ENCODE assay signal across 9 cellular contexts in genomic region chr14:49770212-49770817, GRCh38. TPM values are rescaled to one million over a fixed set of nuclear protein-coding genes. Genes with fewer than 3 reads are reported as not detected.
DNase-seq lines count a peak whose midpoint lies in the region; ATAC-seq, FAIRE-seq and TF ChIP-seq lines count a peak whose summit lies in the region.
"Had no signal": no experiment of that assay in that cellular context is flagged by ENCODE, and none has a peak within 500 bp of the region (broad histone marks: within the 10 kb centered on the region; RNA-seq: fewer than 3 reads in every experiment).

No MANE protein-coding gene starts in this region.

- 0 out of 5 replicates have a peak, but pooled peaks cover 0 to 3% of the 10 kb centered on the region in 2 experiments for H3K9me3 Mint-ChIP-seq in H9
- H3K9me3 Mint-ChIP-seq in activated naive CD8-positive, alpha-beta T cell treated with anti-CD3 and anti-CD28 coated beads, Interleukin-2, amount 50 U/mL, for 24 hours: no peaks in the 10 kb centered on the region

- FAIRE-seq in HepG2 (lab: Jason Lieb, UNC): peak; percentile 97
- FAIRE-seq: GM18507 had no signal

- H3K4me2 ChIP-seq in H9 (ENCODE audit: insufficient read depth, insufficient read length, low read length) (no peak overlapping the region), HepG2 (ENCODE audit: low read depth, low read length) (peak overlapping the region; percentile 99)

- H3K56ac ChIP-seq in H9 (ENCODE audit: insufficient read length, low read depth, low read length): no peak overlapping the region

- peaks cover under 1 to 15% (median 14%) of the 10 kb centered on the region in 3 experiments; a peak in 6 of 7 replicates for H3K36me3 Mint-ChIP-seq in H9 (ENCODE audit: insufficient read depth in 1 of 3, low read depth in 3 of 3)
- peaks cover 2% of the 10 kb centered on the region for H3K36me3 Mint-ChIP-seq in activated naive CD8-positive, alpha-beta T cell treated with anti-CD3 and anti-CD28 coated beads, Interleukin-2, amount 50 U/mL, for 24 hours (ENCODE audit: low read depth)

- H3K27ac ChIP-seq in 22Rv1 (peak overlapping the region; percentile 99), H9 (ENCODE audit: insufficient read length, low read depth, low read length) (no peak overlapping the region), HepG2 (ENCODE audit: extremely low read length, insufficient read depth, low read length) (peak overlapping the region; percentile 99), uterus (no peak overlapping the region)

- H4K20me1 ChIP-seq in H9 (ENCODE audit: control insufficient read depth, insufficient read depth, insufficient read length) (no peaks in the 10 kb centered on the region), HepG2 (ENCODE audit: insufficient read depth, low read length) (no peaks in the 10 kb centered on the region)

- H3K18ac ChIP-seq in H9 (ENCODE audit: insufficient read length, low read depth, low read length): no peak overlapping the region

- peaks cover 18% of the 10 kb centered on the region for H3K23me2 ChIP-seq in H9 (ENCODE audit: insufficient read length, low read depth, low read length, poor library complexity, severe bottlenecking)

- peaks cover 5% of the 10 kb centered on the region; the same call in 1 of the 2 replicates for H3K79me2 ChIP-seq in H9 (ENCODE audit: insufficient read depth, low read length)
- peaks cover 41% of the 10 kb centered on the region for H3K79me2 ChIP-seq in HepG2 (ENCODE audit: insufficient read depth, low read length)

- H3K9ac ChIP-seq in H9 (ENCODE audit: extremely low read depth, insufficient read length, low read length): no peak overlapping the region
- peak overlapping the region; percentile 98 for H3K9ac ChIP-seq in HepG2 (ENCODE audit: insufficient read depth, low read depth, low read length)

- no peak for TF ChIP-seq RAD21 in HepG2 (CRISPR knock-in tag; IDR thresholded peaks at IDR 0.05)

- peak overlapping the region in 1 of 3 experiments; percentile 32; a peak in 1 of 7 replicates for H3K27ac Mint-ChIP-seq in H9
- peak overlapping the region; percentile 49 for H3K27ac Mint-ChIP-seq in activated naive CD8-positive, alpha-beta T cell treated with anti-CD3 and anti-CD28 coated beads, Interleukin-2, amount 50 U/mL, for 24 hours

- no peaks in the 10 kb centered on the region for H3K79me1 ChIP-seq in H9 (ENCODE audit: insufficient read depth, low read depth, low read length, poor library complexity, severe bottlenecking)

- H3K9me3 ChIP-seq in H9 (ENCODE audit: control insufficient read depth, low read depth, low read length) (no peaks in the 10 kb centered on the region), HepG2 (ENCODE audit: low read length) (no peaks in the 10 kb centered on the region), uterus (no peaks in the 10 kb centered on the region)

- ATAC-seq in activated naive CD8-positive, alpha-beta T cell treated with anti-CD3 and anti-CD28 coated beads, Interleukin-2, amount 50 U/mL, for 24 hours: no peak
- ATAC-seq in HepG2: peak; percentile 73
- ATAC-seq in HG03469 (IDR thresholded peaks at IDR 0.05; ENCODE audit: unreplicated experiment): no peak

- TF ChIP-seq CTCF in 22Rv1 (IDR thresholded peaks at IDR 0.05) (no peak), H9 (conservative IDR thresholded peaks at IDR 0.05) (no peak), HepG2 (CRISPR knock-in tag; IDR thresholded peaks at IDR 0.05) (no peak), lower leg skin (IDR thresholded peaks at IDR 0.05) (no peak), uterus (IDR thresholded peaks at IDR 0.05) (no peak)

- no CpG with 5 or more reads among the region's 4 CpGs for WGBS in H9 (ENCODE audit: extremely low coverage, insufficient read length, low lambda C conversion rate)
- 2% methylated on average over 4 of the region's 4 CpGs for WGBS in HepG2 (ENCODE audit: low lambda C conversion rate)
- WGBS in lower leg skin, 2 donors: 70 to 73% methylated on average over 4 of the region's 4 CpGs

- TF ChIP-seq POLR2A in HepG2 (IDR thresholded peaks at IDR 0.05; ENCODE audit: insufficient read depth in 1 of 2, low read depth in 2 of 2, low read length in 2 of 2) (peak; percentile 86 to 94), lower leg skin (IDR thresholded peaks at IDR 0.05) (no peak), uterus (IDR thresholded peaks at IDR 0.05) (no peak)

- H3K27me3 ChIP-seq in H9 (ENCODE audit: insufficient read depth, low read length): no peaks in the 10 kb centered on the region
- no peaks in the 10 kb centered on the region; a peak in 1 of 5 replicates for H3K27me3 ChIP-seq in HepG2 (ENCODE audit: control insufficient read depth in 1 of 2, insufficient read depth in 2 of 2, low read length in 2 of 2)
- H3K27me3 ChIP-seq in uterus: no peaks in the 10 kb centered on the region

- H3K27me3 Mint-ChIP-seq in H9 (ENCODE audit: low read depth): no peaks in the 10 kb centered on the region
- H3K27me3 Mint-ChIP-seq in activated naive CD8-positive, alpha-beta T cell treated with anti-CD3 and anti-CD28 coated beads, Interleukin-2, amount 50 U/mL, for 24 hours: no peaks in the 10 kb centered on the region

- peaks cover 25% of the 10 kb centered on the region in 2 experiments for H3K4me1 Mint-ChIP-seq in H9
- H3K4me1 Mint-ChIP-seq in activated naive CD8-positive, alpha-beta T cell treated with anti-CD3 and anti-CD28 coated beads, Interleukin-2, amount 50 U/mL, for 24 hours: peaks cover 32% of the 10 kb centered on the region

- H4K8ac ChIP-seq in H9 (replicated peaks; ENCODE audit: insufficient read length, low read depth, low read length): no peak overlapping the region

- BruUV-seq in HepG2 (replicated peaks; lab: Mats Ljungman, UMichigan): no TSS peak

- TF ChIP-seq EP300 in HepG2 (IDR thresholded peaks at IDR 0.05; ENCODE audit: low read depth in 2 of 2, low read length in 2 of 2): peak; percentile 51 to 93; a peak in 3 of 4 replicates
- TF ChIP-seq EP300 in HepG2 (CRISPR knock-in tag; IDR thresholded peaks at IDR 0.05; ENCODE audit: borderline replicate concordance): peak; percentile 80

- H2BK120ac ChIP-seq in H9 (ENCODE audit: low read depth, low read length, poor library complexity, severe bottlenecking): no peak overlapping the region

- H3K4me3 ChIP-seq in HepG2 (replicated peaks in 1 of 3; ENCODE audit: insufficient read depth in 1 of 3, low read depth in 2 of 3, low read length in 3 of 3): peak overlapping the region; percentile 76 to 99 (median 94)
- H3K4me3 ChIP-seq in lower leg skin (ENCODE audit: low read depth, poor library complexity, severe bottlenecking): no peak overlapping the region
- H3K4me3 ChIP-seq in uterus: peak overlapping the region in 1 of 2 donors; percentile 93

- H3K36me3 ChIP-seq in HepG2 (replicated peaks in 1 of 2; ENCODE audit: control insufficient read depth in 1 of 2, insufficient read depth in 2 of 2, low read length in 2 of 2) (peaks cover 0 to 19% of the 10 kb centered on the region in 2 experiments; a peak in 4 of 5 replicates), uterus (no peaks in the 10 kb centered on the region)

- no peak overlapping the region for H2BK12ac ChIP-seq in H9 (ENCODE audit: insufficient read length, low read depth, low read length)

- POLR2A ChIA-PET in HepG2 (lab: Yijun Ruan, JAX): interaction anchor here (0.8 to 6.5 kb wide), 17 partner anchors 9 to 1173 kb away, joined by 3 to 76 read pairs (median 12); partner anchors contain the start of genes DNAAF2, KLHDC1, LRR1 and MGAT2

- H3K23ac ChIP-seq in H9 (ENCODE audit: insufficient read length, low read depth, low read length): no peak overlapping the region

- H2BK5ac ChIP-seq in H9 (ENCODE audit: insufficient read length, low read length): no peak overlapping the region

- H3T11ph ChIP-seq in H9 (ENCODE audit: low read length): no peak overlapping the region

- DNase-seq in H9: no peak
- DNase-seq in activated naive CD8-positive, alpha-beta T cell treated with anti-CD3 and anti-CD28 coated beads, Interleukin-2, amount 50 U/mL, for 24 hours: no peak
- peak; percentile 97 for DNase-seq in HepG2 (ENCODE audit: low spot score)
- no peak for DNase-seq in NCI-H2081 (lab: John Stamatoyannopoulos, UW)
- no peak for DNase-seq in lower leg skin (ENCODE audit: low spot score in 2 of 2)
- no peak for DNase-seq in uterus

- in situ Hi-C loops in HepG2 (cut with HindIII; ENCODE audit: extremely low pct_ligation_motif_present, low pct_unique_long_range_greater_than_20kb): no loop called here

- H3K4ac ChIP-seq in H9 (ENCODE audit: low read depth, low read length): no peak overlapping the region

- no peak overlapping the region for H4K5ac ChIP-seq in H9 (ENCODE audit: insufficient read length, low read depth, low read length)

- no peak overlapping the region for H3K14ac ChIP-seq in H9 (ENCODE audit: insufficient read depth, low read length)

- no peak overlapping the region for H2BK20ac ChIP-seq in H9 (ENCODE audit: low read depth, low read length, poor library complexity, severe bottlenecking)

- intact Hi-C loops in HepG2 (cut with micrococcal nuclease; ENCODE audit: unreplicated experiment) (loop anchor here (2.0 kb wide), 1 partner anchor 50 kb away; no protein-coding TSS in a partner anchor), lower leg skin (cut with DNase I; ENCODE audit: low total_unique reads) (no loop called here), uterus (cut with DNase I; ENCODE audit: low total_unique reads) (no loop called here)

- CTCF ChIA-PET in HepG2 (lab: Yijun Ruan, JAX; ENCODE audit: low intra/inter-chr PET ratio, low total read pairs): no interaction called here

- H2AK5ac ChIP-seq in H9 (ENCODE audit: insufficient read length, low read length): no peak overlapping the region

- no peak overlapping the region for H4K91ac ChIP-seq in H9 (ENCODE audit: insufficient read length, low read depth, low read length)

- H2AFZ ChIP-seq in H9 (ENCODE audit: low read length) (no peak overlapping the region), HepG2 (ENCODE audit: low read length) (no peak overlapping the region)

- peak overlapping the region; percentile 35 to 55; a peak in 3 of 5 replicates for H3K4me3 Mint-ChIP-seq in H9
- H3K4me3 Mint-ChIP-seq in activated naive CD8-positive, alpha-beta T cell treated with anti-CD3 and anti-CD28 coated beads, Interleukin-2, amount 50 U/mL, for 24 hours: peak overlapping the region; percentile 26

- H3K4me1 ChIP-seq in H9 (ENCODE audit: insufficient read depth, low read length) (peaks cover 5% of the 10 kb centered on the region), HepG2 (ENCODE audit: insufficient read depth, low read length) (peaks cover 40% of the 10 kb centered on the region), uterus (peaks cover 8 to 9% of the 10 kb centered on the region in 2 donors)

- no peak overlapping the region for H2BK15ac ChIP-seq in H9 (ENCODE audit: low read depth, low read length)

RNA-seq across cellular contexts. Expression of gene KLHDC2, which starts 2.4 kb away (rescaled TPM):
- total RNA-seq in H9 (2021) (41.3 and 41.6 TPM in 2 replicates), HepG2 (2016; rRNA removed; fragmentation: Illumina TruSeq; extraction: Trizol) (80.3 and 95.5 TPM in 2 replicates), lower leg skin (10 to 100 TPM; 58.9 to 89.1 (median 65.2) TPM), uterus (100 to 1,000 TPM in 3 of 4 donors, 10 to 100 TPM in 1; 63.0 to 156 (median 120) TPM)
- total RNA-seq in HepG2 (2016; cell fraction: cytosol; rRNA removed; fragmentation: Illumina TruSeq; extraction: Trizol; ENCODE audit: low read depth): 41.2 and 54.6 TPM in 2 replicates
- 84.5 and 96.7 TPM in 2 replicates for total RNA-seq in HepG2 (2016; cell fraction: insoluble cytoplasmic fraction; rRNA removed; fragmentation: Illumina TruSeq; extraction: Trizol)
- 76.7 and 86.6 TPM in 2 replicates for total RNA-seq in HepG2 (2016; cell fraction: membrane; rRNA removed; fragmentation: Illumina TruSeq; extraction: Trizol)
- 92.2 and 109 TPM in 2 replicates for total RNA-seq in HepG2 (2016; cell fraction: nucleus; rRNA removed; fragmentation: Illumina TruSeq; extraction: Trizol)
- 139 and 170 TPM in 2 replicates for polyA plus RNA-seq in HepG2 (2011; rRNA removed)
- polyA plus RNA-seq in HepG2 (2011; cell fraction: cytosol; rRNA removed): 50.6 and 65.9 TPM in 2 replicates
- 291 and 350 TPM in 2 replicates for polyA plus RNA-seq in HepG2 (2011; cell fraction: nucleus; rRNA removed)
- 96.1 and 115 TPM in 2 replicates for polyA plus RNA-seq in HepG2 (2012)
- 26.0 and 31.8 TPM in 2 replicates for polyA plus RNA-seq in HepG2 (2016; cell fraction: cytosol; fragmentation: Illumina TruSeq; extraction: Trizol; ENCODE audit: low read depth)
- polyA plus RNA-seq in HepG2 (2016; cell fraction: insoluble cytoplasmic fraction; fragmentation: Illumina TruSeq; extraction: Trizol; ENCODE audit: low read depth): 64.1 and 66.6 TPM in 2 replicates
- 40.0 and 41.5 TPM in 2 replicates for polyA plus RNA-seq in HepG2 (2016; cell fraction: membrane; fragmentation: Illumina TruSeq; extraction: Trizol; ENCODE audit: low read depth)
- 142 and 145 TPM in 2 replicates for polyA plus RNA-seq in HepG2 (2016; cell fraction: nucleus; fragmentation: Illumina TruSeq; extraction: Trizol; ENCODE audit: insufficient read depth, low read depth)
- 34.2 and 92.1 TPM in 2 replicates for polyA minus RNA-seq in HepG2 (2011; rRNA and poly(A)+ RNA removed; ENCODE audit: low replicate concordance)
- polyA minus RNA-seq in HepG2 (2011; cell fraction: cytosol; rRNA and poly(A)+ RNA removed): 41.9 and 43.5 TPM in 2 replicates
- polyA minus RNA-seq in HepG2 (2011; cell fraction: nucleus; rRNA and poly(A)+ RNA removed): 188 and 199 TPM in 2 replicates

Comparison
In these comparisons a context has a peak if more than half of its experiments do, and no peak if none do; other contexts are left out.
1. H3K27ac ChIP-seq: peak in 22Rv1 (single experiment) and HepG2 (single experiment); none in H9 (single experiment) and uterus (0 of 2).
2. POLR2A ChIP-seq: peak in HepG2 (2 of 2); none in lower leg skin (0 of 2) and uterus (0 of 2).